5 cellular contexts compared by ENCODE assay signal in the genomic region with DNA sequence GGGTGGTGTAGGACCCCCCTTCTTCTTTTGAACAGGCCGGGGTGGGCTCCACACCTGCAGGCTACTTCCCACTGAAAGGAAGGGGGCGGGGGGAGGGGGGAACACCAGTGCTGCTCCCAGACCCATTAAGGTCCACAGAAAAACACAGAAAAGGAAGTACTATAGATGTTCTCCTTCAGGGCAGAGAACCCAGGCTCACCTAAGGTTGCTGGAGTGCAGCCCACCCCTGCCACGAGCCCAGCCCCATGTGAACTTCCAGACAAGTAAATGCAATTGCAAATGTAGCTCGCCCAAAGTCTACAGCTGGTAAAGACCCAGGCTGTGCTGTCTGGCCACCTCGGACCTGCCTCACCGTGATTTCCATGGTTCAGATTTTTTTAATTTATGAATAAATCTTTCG. TPM values are rescaled to one million over a fixed set of nuclear protein-coding genes. Genes with fewer than 3 reads are reported as not detected.
"Had no signal": no experiment of that assay in that cellular context is flagged by ENCODE, and none has a peak within 500 bp of the region (broad histone marks: within the 10 kb centered on the region; RNA-seq: fewer than 3 reads in every experiment).

No MANE protein-coding gene starts in this region.

RNA-seq across cellular contexts. Expression of a gene that starts 24.0 kb away (rescaled TPM):
- total RNA-seq: activated B cell treated with CpG ODN at 0.5 μM for 24 hours, esophagus mucosa, osteoblast, progenitor cell of endocrine pancreas, urinary bladder had no signal

RNA-seq across cellular contexts. Expression of a gene that starts 47.0 kb away (rescaled TPM):
- total RNA-seq: osteoblast, urinary bladder had no signal
